ENCODE assay signal across 1 cellular context in the genomic region with DNA sequence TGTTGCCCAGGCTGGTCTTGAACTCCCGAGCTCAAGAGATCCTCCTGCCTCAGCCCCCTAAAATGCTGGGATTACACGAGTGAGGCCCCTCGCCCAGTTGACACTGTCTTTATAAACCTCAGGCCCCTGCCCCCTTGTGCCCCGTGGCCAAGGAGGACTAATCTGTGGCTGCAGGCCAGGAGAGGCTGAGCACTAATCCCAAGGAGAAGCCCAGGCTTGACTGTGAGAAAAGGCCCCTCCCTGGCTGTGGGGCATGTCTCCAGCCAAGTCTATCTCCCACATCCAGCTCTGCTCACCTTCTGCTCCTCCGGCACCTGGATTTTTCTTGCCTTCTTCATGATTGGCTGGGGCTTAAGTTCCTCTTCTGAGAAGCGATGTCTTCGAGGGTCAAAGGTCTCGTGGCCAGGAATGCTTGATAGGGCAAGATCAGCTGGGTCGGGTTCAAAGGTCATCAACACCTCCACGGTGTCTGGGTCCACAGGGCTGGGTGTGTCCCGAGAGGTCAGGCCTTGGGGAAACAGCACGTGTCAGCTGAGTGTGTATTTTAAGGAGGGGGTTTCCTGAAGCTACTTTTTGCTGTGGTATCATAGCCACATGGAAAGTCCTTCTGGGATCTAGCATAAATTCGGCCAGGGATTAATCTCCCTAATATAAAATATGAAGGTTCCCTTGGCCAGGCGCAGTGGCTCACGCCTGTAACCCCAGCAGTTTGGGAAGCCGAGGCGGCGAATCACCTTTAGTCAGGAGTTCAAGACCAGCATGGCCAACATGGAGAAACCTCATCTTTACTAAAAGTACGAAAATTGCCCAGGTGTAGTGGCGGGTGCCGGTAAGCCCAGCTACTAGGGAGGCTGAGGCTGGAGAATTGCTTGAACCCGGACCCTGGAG.
TF ChIP-seq lines count a peak whose summit lies in the region.

No MANE protein-coding gene starts in this region.

TF ChIP-seq in K562, 482 proteins besides CTCF, POLR2A, EP300 and RAD21 (continued from another document):
- TF ChIP-seq, protein P1, sequence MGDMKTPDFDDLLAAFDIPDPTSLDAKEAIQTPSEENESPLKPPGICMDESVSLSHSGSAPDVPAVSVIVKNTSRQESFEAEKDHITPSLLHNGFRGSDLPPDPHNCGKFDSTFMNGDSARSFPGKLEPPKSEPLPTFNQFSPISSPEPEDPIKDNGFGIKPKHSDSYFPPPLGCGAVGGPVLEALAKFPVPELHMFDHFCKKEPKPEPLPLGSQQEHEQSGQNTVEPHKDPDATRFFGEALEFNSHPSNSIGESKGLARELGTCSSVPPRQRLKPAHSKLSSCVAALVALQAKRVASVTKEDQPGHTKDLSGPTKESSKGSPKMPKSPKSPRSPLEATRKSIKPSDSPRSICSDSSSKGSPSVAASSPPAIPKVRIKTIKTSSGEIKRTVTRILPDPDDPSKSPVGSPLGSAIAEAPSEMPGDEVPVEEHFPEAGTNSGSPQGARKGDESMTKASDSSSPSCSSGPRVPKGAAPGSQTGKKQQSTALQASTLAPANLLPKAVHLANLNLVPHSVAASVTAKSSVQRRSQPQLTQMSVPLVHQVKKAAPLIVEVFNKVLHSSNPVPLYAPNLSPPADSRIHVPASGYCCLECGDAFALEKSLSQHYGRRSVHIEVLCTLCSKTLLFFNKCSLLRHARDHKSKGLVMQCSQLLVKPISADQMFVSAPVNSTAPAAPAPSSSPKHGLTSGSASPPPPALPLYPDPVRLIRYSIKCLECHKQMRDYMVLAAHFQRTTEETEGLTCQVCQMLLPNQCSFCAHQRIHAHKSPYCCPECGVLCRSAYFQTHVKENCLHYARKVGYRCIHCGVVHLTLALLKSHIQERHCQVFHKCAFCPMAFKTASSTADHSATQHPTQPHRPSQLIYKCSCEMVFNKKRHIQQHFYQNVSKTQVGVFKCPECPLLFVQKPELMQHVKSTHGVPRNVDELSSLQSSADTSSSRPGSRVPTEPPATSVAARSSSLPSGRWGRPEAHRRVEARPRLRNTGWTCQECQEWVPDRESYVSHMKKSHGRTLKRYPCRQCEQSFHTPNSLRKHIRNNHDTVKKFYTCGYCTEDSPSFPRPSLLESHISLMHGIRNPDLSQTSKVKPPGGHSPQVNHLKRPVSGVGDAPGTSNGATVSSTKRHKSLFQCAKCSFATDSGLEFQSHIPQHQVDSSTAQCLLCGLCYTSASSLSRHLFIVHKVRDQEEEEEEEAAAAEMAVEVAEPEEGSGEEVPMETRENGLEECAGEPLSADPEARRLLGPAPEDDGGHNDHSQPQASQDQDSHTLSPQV (IDR thresholded peaks at IDR 0.05): peak; percentile 90
- no peak for TF ChIP-seq POLR3G (IDR thresholded peaks at IDR 0.05; ENCODE audit: extremely low read depth, insufficient read length, insufficient replicate concordance)
- no peak for TF ChIP-seq U2AF2 (optimal IDR thresholded peaks at IDR 0.05; ENCODE audit: low read depth, low read length)
- TF ChIP-seq KLF13 (tag; IDR thresholded peaks at IDR 0.05; ENCODE audit: borderline replicate concordance, low read depth): no peak
